In genomic region chr4:7573692-7574091, GRCh38 we compare ENCODE assay signal across 28 cellular contexts.
"Had no signal": no experiment of that assay in that cellular context is flagged by ENCODE, and none has a peak within 500 bp of the region (broad histone marks: within the 10 kb centered on the region; RNA-seq: fewer than 3 reads in every experiment).

No MANE protein-coding gene starts in this region.

- H3K4me3 Mint-ChIP-seq: naive thymus-derived CD8-positive, alpha-beta T cell; nephron; stimulated activated effector memory CD8-positive, alpha-beta T cell treated with anti-CD3 and anti-CD28 coated beads, Interleukin-12 subunit alpha, Interleukin-12 subunit beta, amount 100 ng/mL, for 72 hours; stimulated activated naive CD8-positive, alpha-beta T cell treated with anti-CD3 and anti-CD28 coated beads, Interleukin-15, Interleukin-2, amounts not matched to agents 100 ng/mL and 50 ng/mL, for 24 hours had no signal

- H2AFZ ChIP-seq: parathyroid adenoma had no signal

- H3K4me1 Mint-ChIP-seq: naive thymus-derived CD8-positive, alpha-beta T cell; nephron; stimulated activated effector memory CD8-positive, alpha-beta T cell treated with anti-CD3 and anti-CD28 coated beads, Interleukin-12 subunit alpha, Interleukin-12 subunit beta, amount 100 ng/mL, for 72 hours had no signal

- H3K9ac ChIP-seq: parathyroid adenoma had no signal

- H3K4me3 ChIP-seq: lower lobe of right lung, psoas muscle, sigmoid colon, spleen, suprapubic skin, thoracic aorta, tibial artery, upper lobe of right lung had no signal

- H3K36me3 ChIP-seq: lower lobe of right lung, neutrophil, sigmoid colon, spleen, suprapubic skin, thoracic aorta, tibial artery, upper lobe of right lung had no signal

- H3K27ac Mint-ChIP-seq: naive thymus-derived CD8-positive, alpha-beta T cell; nephron; stimulated activated effector memory CD8-positive, alpha-beta T cell treated with anti-CD3 and anti-CD28 coated beads, Interleukin-12 subunit alpha, Interleukin-12 subunit beta, amount 100 ng/mL, for 72 hours; stimulated activated naive CD8-positive, alpha-beta T cell treated with anti-CD3 and anti-CD28 coated beads, Interleukin-15, Interleukin-2, amounts not matched to agents 100 ng/mL and 50 ng/mL, for 24 hours had no signal

- H3K27me3 Mint-ChIP-seq: stimulated activated naive CD8-positive, alpha-beta T cell treated with anti-CD3 and anti-CD28 coated beads, Interleukin-15, Interleukin-2, amounts not matched to agents 100 ng/mL and 50 ng/mL, for 24 hours had no signal

- DNase-seq: head of caudate nucleus; hippocampal formation; kidney glomerular epithelial cell; left cardiac atrium; left ventricle myocardium superior; lower lobe of right lung; mammary epithelial cell; mesenchymal stem cell; naive thymus-derived CD8-positive, alpha-beta T cell; occipital lobe; psoas muscle; sigmoid colon; small intestine; spleen; stimulated activated CD4-positive, alpha-beta T cell treated with anti-CD3 and anti-CD28 coated beads, Interleukin-4, amount 100 ng/mL, for 24 hours; stimulated activated naive CD4-positive, alpha-beta T cell; tibial artery; trophoblast cell; upper lobe of right lung had no signal

- H3K36me3 Mint-ChIP-seq: stimulated activated effector memory CD8-positive, alpha-beta T cell treated with anti-CD3 and anti-CD28 coated beads, Interleukin-12 subunit alpha, Interleukin-12 subunit beta, amount 100 ng/mL, for 72 hours had no signal

- ATAC-seq: left cardiac atrium; left lobe of liver; left ventricle myocardium superior; lower lobe of right lung; naive thymus-derived CD8-positive, alpha-beta T cell; psoas muscle; right cardiac atrium; stimulated activated effector memory CD8-positive, alpha-beta T cell treated with anti-CD3 and anti-CD28 coated beads, Interleukin-12 subunit alpha, Interleukin-12 subunit beta, amount 100 ng/mL, for 72 hours; upper lobe of right lung had no signal

- H3K4me1 ChIP-seq: lower lobe of right lung, parathyroid adenoma, psoas muscle, sigmoid colon, spleen, suprapubic skin, tibial artery, upper lobe of right lung had no signal

- H3K27ac ChIP-seq: lower lobe of right lung, neutrophil, parathyroid adenoma, psoas muscle, sigmoid colon, spleen, suprapubic skin, thoracic aorta, tibial artery, upper lobe of right lung had no signal

- H3K27me3 ChIP-seq: sigmoid colon, upper lobe of right lung had no signal
